Comparison of ENCODE assay signal across 8 cellular contexts in the genomic region with DNA sequence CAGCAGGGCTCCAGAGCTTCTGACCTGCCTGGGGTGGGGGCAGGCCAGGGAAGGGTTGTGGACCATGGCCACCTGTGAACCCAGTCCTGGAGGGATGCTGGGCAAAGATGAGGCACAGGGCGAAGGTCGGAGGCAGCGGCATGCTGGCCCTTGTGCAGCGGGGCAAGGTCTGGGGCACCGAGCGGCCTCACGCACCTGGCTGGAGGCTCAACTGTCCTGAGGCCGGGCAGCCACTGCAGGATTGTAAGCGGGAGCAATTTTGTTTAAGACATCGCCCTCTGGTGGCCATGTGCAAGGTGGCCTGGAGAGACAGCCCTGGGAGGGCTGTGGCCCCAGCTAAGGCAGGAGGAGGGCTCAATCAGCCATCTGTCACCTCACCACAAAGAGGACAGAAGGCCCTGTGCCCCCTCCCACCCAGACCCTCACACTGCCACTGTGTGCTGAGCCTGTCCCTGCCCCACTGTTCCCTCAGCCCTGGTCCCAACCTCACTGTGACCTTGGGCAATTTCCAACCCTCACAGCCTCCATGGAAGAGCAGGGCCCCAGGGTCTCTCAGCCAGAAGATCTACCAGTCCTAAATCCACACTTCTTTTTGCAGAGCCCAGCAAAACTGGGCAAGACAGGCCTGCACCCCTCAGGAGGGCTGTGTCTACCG. TPM values are rescaled to one million over a fixed set of nuclear protein-coding genes. Genes with fewer than 3 reads are reported as not detected.
A peak's percentile ranks its signal among the peaks of the same experiment; 100 is the strongest.
DNase-seq lines count a peak whose midpoint lies in the region; ATAC-seq and TF ChIP-seq lines count a peak whose summit lies in the region.

No MANE protein-coding gene starts in this region.

- H3K27ac Mint-ChIP-seq in activated T-helper 1 cell treated with anti-CD3 and anti-CD28 coated beads, Interleukin-12 subunit alpha, Interleukin-12 subunit beta, Interleukin-2, Interleukin-4 antibody, amounts not matched to agents 30 ng/mL and 10 ng/mL and 1 ng/mL, durations not matched to agents 14 hours and 24 hours and 36 hours: no peak overlapping the region

- peak overlapping the region; percentile 20; the same call in 1 of the 2 replicates for H3K4me2 ChIP-seq in KMS-11

- H3K9me3 ChIP-seq in testis: no peaks in the 10 kb centered on the region

- peaks cover 6% of the 10 kb centered on the region for H3K4me1 Mint-ChIP-seq in activated T-helper 1 cell treated with anti-CD3 and anti-CD28 coated beads, Interleukin-12 subunit alpha, Interleukin-12 subunit beta, Interleukin-2, Interleukin-4 antibody, amounts not matched to agents 30 ng/mL and 10 ng/mL and 1 ng/mL, durations not matched to agents 14 hours and 24 hours and 36 hours (ENCODE audit: low read depth)

- H2AFZ ChIP-seq in KMS-11 (ENCODE audit: low read depth): peak overlapping the region; percentile 58; the same call in 1 of the 2 replicates

- H3K4me3 ChIP-seq in AG09309 (ENCODE audit: control insufficient read depth, low read depth, low read length) (no peak overlapping the region), KMS-11 (IDR thresholded peaks at IDR 0.05; ENCODE audit: insufficient read depth, low read depth, low read length) (no peak overlapping the region), fibroblast of the aortic adventitia (ENCODE audit: low read depth, low read length) (no peak overlapping the region), testis (no peak overlapping the region)

- no peak overlapping the region for H3K9ac ChIP-seq in KMS-11

- no peaks in the 10 kb centered on the region for H3K27me3 ChIP-seq in KMS-11 (ENCODE audit: insufficient read depth, low read depth)
- no peaks in the 10 kb centered on the region for H3K27me3 ChIP-seq in testis

- H3K27ac ChIP-seq in KMS-11: no peak overlapping the region
- no peak overlapping the region for H3K27ac ChIP-seq in testis

- DNase-seq in AG09309 (ENCODE audit: low read depth) (peak; percentile 18), RPMI7951 (ENCODE audit: low read depth) (peak; percentile 62), fibroblast of the aortic adventitia (ENCODE audit: low read depth) (peak; percentile 63), nucleus accumbens (lab: John Stamatoyannopoulos, UW) (peak in 45 of 56 donors; percentile 10 to 80 (median 31)), testis (peak; percentile 89)
- peak; percentile 44 for DNase-seq in activated T-helper 1 cell treated with anti-CD3 and anti-CD28 coated beads, Interleukin-12 subunit alpha, Interleukin-12 subunit beta, Interleukin-2, Interleukin-4 antibody, amounts not matched to agents 30 ng/mL and 10 ng/mL and 1 ng/mL, durations not matched to agents 14 hours and 24 hours and 36 hours (ENCODE audit: low spot score)

- no peaks in the 10 kb centered on the region for H3K36me3 ChIP-seq in KMS-11 (ENCODE audit: insufficient read depth)
- H3K36me3 ChIP-seq in testis (ENCODE audit: low read depth, missing control alignments): no peaks in the 10 kb centered on the region

- intact Hi-C loops in activated T-helper 1 cell treated with anti-CD3 and anti-CD28 coated beads, Interleukin-12 subunit alpha, Interleukin-12 subunit beta, Interleukin-2, Interleukin-4 antibody, amounts not matched to agents 30 ng/mL and 10 ng/mL and 1 ng/mL, durations not matched to agents 14 hours and 24 hours and 36 hours (cut with micrococcal nuclease): loop anchor here (1.0 to 10.0 kb wide), 5 partner anchors 170 to 1021 kb away; partner anchors contain the start of gene CHCHD6
- intact Hi-C loops in testis (cut with DNase I; ENCODE audit: low total_unique reads): loop anchor here (10.0 kb wide), 2 partner anchors 549 to 869 kb away; no protein-coding TSS in a partner anchor

- H3K4me1 ChIP-seq in KMS-11 (ENCODE audit: low read depth, poor library complexity, severe bottlenecking) (peaks cover 6% of the 10 kb centered on the region), testis (peaks cover 14% of the 10 kb centered on the region)

- H3K4me3 Mint-ChIP-seq in activated T-helper 1 cell treated with anti-CD3 and anti-CD28 coated beads, Interleukin-12 subunit alpha, Interleukin-12 subunit beta, Interleukin-2, Interleukin-4 antibody, amounts not matched to agents 30 ng/mL and 10 ng/mL and 1 ng/mL, durations not matched to agents 14 hours and 24 hours and 36 hours: no peak overlapping the region

- peaks cover 16% of the 10 kb centered on the region for H3K27me3 Mint-ChIP-seq in activated T-helper 1 cell treated with anti-CD3 and anti-CD28 coated beads, Interleukin-12 subunit alpha, Interleukin-12 subunit beta, Interleukin-2, Interleukin-4 antibody, amounts not matched to agents 30 ng/mL and 10 ng/mL and 1 ng/mL, durations not matched to agents 14 hours and 24 hours and 36 hours (ENCODE audit: insufficient read depth)

- TF ChIP-seq POLR2A in testis (IDR thresholded peaks at IDR 0.05): no peak

- no peaks in the 10 kb centered on the region for H3K9me3 Mint-ChIP-seq in activated T-helper 1 cell treated with anti-CD3 and anti-CD28 coated beads, Interleukin-12 subunit alpha, Interleukin-12 subunit beta, Interleukin-2, Interleukin-4 antibody, amounts not matched to agents 30 ng/mL and 10 ng/mL and 1 ng/mL, durations not matched to agents 14 hours and 24 hours and 36 hours

- TF ChIP-seq CTCF in AG09309 (IDR thresholded peaks at IDR 0.05; ENCODE audit: control insufficient read depth, insufficient read depth, low read depth, low read length, missing control alignments) (peak; percentile 82), KMS-11 (conservative IDR thresholded peaks at IDR 0.05; ENCODE audit: low read depth, low read length) (peak; percentile 86), fibroblast of the aortic adventitia (IDR thresholded peaks at IDR 0.05; ENCODE audit: insufficient read depth, low read length) (peak; percentile 84), testis (IDR thresholded peaks at IDR 0.05) (peak; percentile 62 to 79 (median 67))

- H3K36me3 Mint-ChIP-seq in activated T-helper 1 cell treated with anti-CD3 and anti-CD28 coated beads, Interleukin-12 subunit alpha, Interleukin-12 subunit beta, Interleukin-2, Interleukin-4 antibody, amounts not matched to agents 30 ng/mL and 10 ng/mL and 1 ng/mL, durations not matched to agents 14 hours and 24 hours and 36 hours (ENCODE audit: low read depth): no peaks in the 10 kb centered on the region

- ATAC-seq in GM19023 (IDR thresholded peaks at IDR 0.05; ENCODE audit: unreplicated experiment): peak; percentile 63

- no peaks in the 10 kb centered on the region for H3K79me2 ChIP-seq in KMS-11 (ENCODE audit: insufficient read depth, low read depth)

- 56 to 73% methylated on average over 2 to 11 of the region's 11 CpGs for WGBS in testis, 2 donors

- H4K20me1 ChIP-seq in KMS-11 (ENCODE audit: insufficient read depth): no peaks in the 10 kb centered on the region

RNA-seq across cellular contexts. Expression of gene TPRA1, which starts 46.3 kb away (rescaled TPM):
- total RNA-seq in RPMI7951 (2014; rRNA removed; shearing (Covaris generic)): 26.1 and 26.8 TPM in 2 replicates
- 37.2 and 41.3 TPM in 2 replicates for total RNA-seq in activated T-helper 1 cell treated with anti-CD3 and anti-CD28 coated beads, Interleukin-12 subunit alpha, Interleukin-12 subunit beta, Interleukin-2, Interleukin-4 antibody, amounts not matched to agents 30 ng/mL and 10 ng/mL and 1 ng/mL, durations not matched to agents 14 hours and 24 hours and 36 hours
- total RNA-seq in fibroblast of the aortic adventitia (ENCODE audit: low replicate concordance) (25.6 and 29.4 TPM in 2 replicates), testis (10 to 100 TPM; 55.7 to 59.3 TPM)
- polyA plus RNA-seq in testis (ENCODE audit: insufficient read depth, low read depth, low replicate concordance): 32.6 TPM

RNA-seq across cellular contexts. Expression of gene MCM2, which starts 53.9 kb away (rescaled TPM):
- 73.5 and 83.3 TPM in 2 replicates for total RNA-seq in RPMI7951 (2014; rRNA removed; shearing (Covaris generic))
- 214 and 229 TPM in 2 replicates for total RNA-seq in activated T-helper 1 cell treated with anti-CD3 and anti-CD28 coated beads, Interleukin-12 subunit alpha, Interleukin-12 subunit beta, Interleukin-2, Interleukin-4 antibody, amounts not matched to agents 30 ng/mL and 10 ng/mL and 1 ng/mL, durations not matched to agents 14 hours and 24 hours and 36 hours
- total RNA-seq in fibroblast of the aortic adventitia (ENCODE audit: low replicate concordance) (7.1 and 76.1 TPM in 2 replicates), testis (10 to 100 TPM; 40.8 to 49.3 TPM)
- 32.5 TPM for polyA plus RNA-seq in testis (ENCODE audit: insufficient read depth, low read depth, low replicate concordance)

Comparison
In these comparisons a context has a peak if more than half of its experiments do, and no peak if none do; other contexts are left out.
1. DNase-seq: peak in every context shown above with its lines; median percentile 89 in testis; 63 in fibroblast of the aortic adventitia; 62 in RPMI7951; 44 in activated T-helper 1 cell treated with anti-CD3 and anti-CD28 coated beads, Interleukin-12 subunit alpha, Interleukin-12 subunit beta, Interleukin-2, Interleukin-4 antibody, amounts not matched to agents 30 ng/mL and 10 ng/mL and 1 ng/mL, durations not matched to agents 14 hours and 24 hours and 36 hours; 31 in nucleus accumbens; 18 in AG09309.